In the genomic region with DNA sequence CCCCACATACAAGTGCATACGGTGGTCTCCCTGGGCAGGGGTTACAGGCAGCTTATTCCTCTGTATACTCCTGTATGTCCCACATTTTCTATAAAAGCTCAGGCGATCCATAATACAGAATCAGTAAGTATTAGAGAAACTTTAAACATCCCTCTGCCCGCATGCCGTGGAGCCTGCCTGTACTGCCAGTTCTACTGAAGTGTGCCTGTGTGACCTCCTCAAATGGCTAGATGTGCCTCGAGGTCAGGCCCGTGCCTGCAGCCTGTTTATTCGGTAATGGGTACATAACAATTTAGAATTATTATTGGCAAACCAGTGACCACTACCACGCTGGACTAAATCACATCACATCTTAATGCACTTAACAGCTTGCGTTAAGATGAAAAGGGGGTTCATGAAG, we compare ENCODE assay signal across 8 cellular contexts.
"Had no signal": no experiment of that assay in that cellular context is flagged by ENCODE, and none has a peak within 500 bp of the region (broad histone marks: within the 10 kb centered on the region; RNA-seq: fewer than 3 reads in every experiment).

No MANE protein-coding gene starts in this region.

- DNase-seq: activated CD4-positive, alpha-beta T cell treated with anti-CD3 and anti-CD28 coated beads, Interleukin-2, amount 50 U/mL, for 1 hour; activated CD4-positive, CD25-positive, alpha-beta regulatory T cell; activated CD8-positive, alpha-beta memory T cell treated with anti-CD3 and anti-CD28 coated beads for 24 hours; activated naive CD8-positive, alpha-beta T cell treated with anti-CD3 and anti-CD28 coated beads for 36 hours; kidney glomerular epithelial cell; stimulated activated CD4-positive, alpha-beta T cell treated with anti-CD3 and anti-CD28 coated beads, Interleukin-4, amount 100 ng/mL, for 1 hour; stimulated activated naive CD4-positive, alpha-beta T cell treated with Interleukin-2 at 50 U/mL for 16 hours; SW 1271 had no signal
